In the genomic region with DNA sequence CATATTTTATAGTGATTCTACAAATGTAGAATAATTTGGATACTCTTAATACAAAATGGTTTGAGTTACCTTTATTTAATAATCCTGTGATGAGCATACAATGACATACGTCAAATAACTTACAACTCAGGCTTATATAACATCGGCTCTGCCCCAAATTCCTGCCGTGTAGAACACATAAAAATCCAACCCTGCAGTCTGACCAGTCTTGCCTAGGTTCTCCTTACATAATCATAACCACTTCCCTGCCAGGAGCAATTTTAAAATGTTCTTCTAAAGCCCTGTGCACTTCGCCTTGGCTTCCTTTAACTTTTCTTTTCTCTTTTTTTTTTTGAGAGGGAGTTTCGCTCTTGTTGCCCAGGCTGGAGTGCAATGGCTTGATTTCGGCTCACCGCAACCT, we compare ENCODE assay signal across 22 cellular contexts. TPM values are rescaled to one million over a fixed set of nuclear protein-coding genes. Genes with fewer than 3 reads are reported as not detected.
DNase-seq lines count a peak whose midpoint lies in the region; ATAC-seq, FAIRE-seq and TF ChIP-seq lines count a peak whose summit lies in the region.
"Had no signal": no experiment of that assay in that cellular context is flagged by ENCODE, and none has a peak within 500 bp of the region (broad histone marks: within the 10 kb centered on the region; RNA-seq: fewer than 3 reads in every experiment).

No MANE protein-coding gene starts in this region.

- peaks cover 35% of the 10 kb centered on the region for H3K4me1 ChIP-seq in RWPE2 (ENCODE audit: insufficient read depth, poor library complexity, severe bottlenecking)
- H3K4me1 ChIP-seq in hepatocyte (ENCODE audit: insufficient read depth) = peaks cover 20% of the 10 kb centered on the region

- H3K9me3 ChIP-seq in RWPE2 (ENCODE audit: severe bottlenecking) (no peaks in the 10 kb centered on the region), hepatocyte (ENCODE audit: low read depth) (no peaks in the 10 kb centered on the region)
- H3K9me3 ChIP-seq: neutrophil, stomach, vagina had no signal

- TF ChIP-seq CTCF in RWPE2 (IDR thresholded peaks at IDR 0.05; ENCODE audit: poor library complexity, severe bottlenecking) = no peak
- TF ChIP-seq CTCF in hepatocyte (IDR thresholded peaks at IDR 0.05; ENCODE audit: poor library complexity) = no peak

- no peak overlapping the region for H2AFZ ChIP-seq in hepatocyte

- H3K4me3 ChIP-seq in RWPE2 (ENCODE audit: severe bottlenecking) (no peak overlapping the region), hepatocyte (no peak overlapping the region), skin epidermis (no peak overlapping the region)
- H3K4me3 ChIP-seq: stomach, vagina had no signal

- FAIRE-seq in HTR-8/SVneo (lab: Jason Lieb, UNC) = no peak
- FAIRE-seq: kidney had no signal

- no peaks in the 10 kb centered on the region for H3K79me2 ChIP-seq in hepatocyte

- H3K27me3 ChIP-seq in RWPE2 (ENCODE audit: insufficient read depth, poor library complexity, severe bottlenecking) (no peaks in the 10 kb centered on the region), hepatocyte (no peaks in the 10 kb centered on the region)
- H3K27me3 ChIP-seq: stomach, vagina had no signal

- H4K20me1 ChIP-seq in hepatocyte (ENCODE audit: insufficient read depth, poor library complexity, severe bottlenecking) = no peaks in the 10 kb centered on the region

- DNase-seq in HT-29 (ENCODE audit: low spot score) (peak; percentile 47), RWPE2 (ENCODE audit: low spot score) (no peak), hepatocyte (ENCODE audit: low spot score) (no peak), HTR-8/SVneo (ENCODE audit: insufficient read length, low spot score) (no peak), NCI-H510A treated with DMSO at 0.1 percent for 48 hours (lab: John Stamatoyannopoulos, UW) (no peak)
- DNase-seq: activated CD4-positive, alpha-beta T cell treated with anti-CD3 and anti-CD28 coated beads for 4 hours; activated effector memory CD4-positive, alpha-beta T cell treated with anti-CD3 and anti-CD28 coated beads, Interleukin-2, amount 50 U/mL, for 16 hours; caudate nucleus; hippocampal formation; kidney; midbrain; NCI-H1694; NCI-H2227 treated with DMSO at 0.1 percent for 48 hours; stimulated activated CD4-positive, alpha-beta T cell treated with anti-CD3 and anti-CD28 coated beads, Interleukin-2, amount 100 ng/mL, for 24 hours; stomach had no signal

- H3K36me3 ChIP-seq in RWPE2 (ENCODE audit: low read depth) (no peaks in the 10 kb centered on the region), hepatocyte (replicated peaks; ENCODE audit: insufficient read depth, low read depth) (no peaks in the 10 kb centered on the region)
- H3K36me3 ChIP-seq: neutrophil, stomach, vagina had no signal

- no peak for ATAC-seq in RWPE2 (ENCODE audit: low read depth)
- ATAC-seq in HG02970 (IDR thresholded peaks at IDR 0.05; ENCODE audit: low FRiP score, unreplicated experiment) = no peak
- no peak for ATAC-seq in HG03460 (IDR thresholded peaks at IDR 0.05; ENCODE audit: unreplicated experiment)
- ATAC-seq: HCT116, right cardiac atrium had no signal

- H3K9me2 ChIP-seq in hepatocyte (replicated peaks; ENCODE audit: insufficient read depth) = no peaks in the 10 kb centered on the region

- no peak overlapping the region for H3K4me2 ChIP-seq in hepatocyte

- peak overlapping the region; percentile 61 for H3K27ac ChIP-seq in RWPE2 (ENCODE audit: poor library complexity, severe bottlenecking)
- peak overlapping the region; percentile 68 for H3K27ac ChIP-seq in hepatocyte
- H3K27ac ChIP-seq in skin epidermis = peak overlapping the region in 13 of 21 experiments; percentile 19 to 74 (median 46)
- H3K27ac ChIP-seq: neutrophil, vagina had no signal

- 92% methylated on average over 7 of the region's 7 CpGs for WGBS in hepatocyte (ENCODE audit: low lambda C conversion rate, missing lambda C conversion rate)

RNA-seq across cellular contexts. Expression of gene IER3, which starts 16.2 kb away (rescaled TPM):
- total RNA-seq in HT-29 (2014; rRNA removed; shearing (Covaris generic)) = 200 and 206 TPM in 2 replicates
- total RNA-seq in hepatocyte = 173 and 193 TPM in 2 replicates
- polyA plus RNA-seq in hepatocyte = 158 and 159 TPM in 2 replicates

RNA-seq across cellular contexts. Expression of gene FLOT1, which starts 18.1 kb away (rescaled TPM):
- 142 and 152 TPM in 2 replicates for total RNA-seq in HT-29 (2014; rRNA removed; shearing (Covaris generic))
- 93.5 and 103 TPM in 2 replicates for total RNA-seq in hepatocyte
- 144 and 148 TPM in 2 replicates for polyA plus RNA-seq in hepatocyte

RNA-seq across cellular contexts. Expression of gene TUBB, which starts 40.4 kb away (rescaled TPM):
- 935 and 959 TPM in 2 replicates for total RNA-seq in HT-29 (2014; rRNA removed; shearing (Covaris generic))
- 460 and 470 TPM in 2 replicates for total RNA-seq in hepatocyte
- polyA plus RNA-seq in hepatocyte = 414 and 433 TPM in 2 replicates

RNA-seq across cellular contexts. Expression of gene MDC1, which starts 43.5 kb away (rescaled TPM):
- total RNA-seq in HT-29 (2014; rRNA removed; shearing (Covaris generic)) = 24.8 and 24.9 TPM in 2 replicates
- 3.3 and 8.7 TPM in 2 replicates for total RNA-seq in hepatocyte
- 9.8 and 9.9 TPM in 2 replicates for polyA plus RNA-seq in hepatocyte
